Comparison of ENCODE assay signal across 1 cellular context in the genomic region with DNA sequence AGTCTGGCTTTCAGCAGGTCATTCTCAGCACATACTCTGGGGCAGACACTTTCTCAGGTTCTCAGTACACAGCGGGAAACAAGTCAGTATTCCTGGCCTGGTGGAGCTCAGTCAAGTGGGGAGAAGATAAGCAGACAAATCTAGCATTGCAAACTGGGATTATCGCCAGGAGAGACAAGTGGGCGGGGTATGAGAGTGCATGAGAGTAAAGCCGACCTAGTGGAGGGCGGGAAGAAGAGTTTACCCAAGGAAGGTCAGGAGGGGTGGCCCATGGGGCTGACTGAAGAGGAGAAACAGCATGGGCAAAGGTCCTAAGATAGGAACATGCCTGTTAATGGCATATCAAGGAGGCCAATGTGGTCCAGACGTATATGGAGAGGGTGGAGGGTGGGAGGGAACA.
A peak's percentile ranks its signal among the peaks of the same experiment; 100 is the strongest.
TF ChIP-seq lines count a peak whose summit lies in the region.

No MANE protein-coding gene starts in this region.

TF ChIP-seq in HEK293, 187 proteins besides CTCF, POLR2A, EP300 and RAD21 (continued from another document and continues in another):
- TF ChIP-seq, protein P1, sequence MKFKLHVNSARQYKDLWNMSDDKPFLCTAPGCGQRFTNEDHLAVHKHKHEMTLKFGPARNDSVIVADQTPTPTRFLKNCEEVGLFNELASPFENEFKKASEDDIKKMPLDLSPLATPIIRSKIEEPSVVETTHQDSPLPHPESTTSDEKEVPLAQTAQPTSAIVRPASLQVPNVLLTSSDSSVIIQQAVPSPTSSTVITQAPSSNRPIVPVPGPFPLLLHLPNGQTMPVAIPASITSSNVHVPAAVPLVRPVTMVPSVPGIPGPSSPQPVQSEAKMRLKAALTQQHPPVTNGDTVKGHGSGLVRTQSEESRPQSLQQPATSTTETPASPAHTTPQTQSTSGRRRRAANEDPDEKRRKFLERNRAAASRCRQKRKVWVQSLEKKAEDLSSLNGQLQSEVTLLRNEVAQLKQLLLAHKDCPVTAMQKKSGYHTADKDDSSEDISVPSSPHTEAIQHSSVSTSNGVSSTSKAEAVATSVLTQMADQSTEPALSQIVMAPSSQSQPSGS (tag by site-specific recombination; IDR thresholded peaks at IDR 0.05; ENCODE audit: low read depth) = no peak
- no peak for TF ChIP-seq ZNF629 (tag by site-specific recombination; IDR thresholded peaks at IDR 0.05)
- peak; percentile 57; the same call in 1 of the 2 replicates for TF ChIP-seq PRDM1 (tag by site-specific recombination; IDR thresholded peaks at IDR 0.05)
- TF ChIP-seq ZNF354C (tag by site-specific recombination; IDR thresholded peaks at IDR 0.05; ENCODE audit: borderline replicate concordance, low read depth) = no peak
- no peak for TF ChIP-seq ZSCAN16 (tag by site-specific recombination; IDR thresholded peaks at IDR 0.05)
- no peak for TF ChIP-seq ZNF747 (tag by site-specific recombination; IDR thresholded peaks at IDR 0.05)
- TF ChIP-seq ZNF660 (tag by site-specific recombination; IDR thresholded peaks at IDR 0.05) = no peak
- no peak for TF ChIP-seq YY1 (tag by site-specific recombination; IDR thresholded peaks at IDR 0.05)
- no peak for TF ChIP-seq ZNF19 (tag by site-specific recombination; IDR thresholded peaks at IDR 0.05; ENCODE audit: low read depth)
- no peak for TF ChIP-seq ZNF292 (tag by site-specific recombination; IDR thresholded peaks at IDR 0.05; ENCODE audit: borderline replicate concordance, low read depth)
- TF ChIP-seq, protein P2, sequence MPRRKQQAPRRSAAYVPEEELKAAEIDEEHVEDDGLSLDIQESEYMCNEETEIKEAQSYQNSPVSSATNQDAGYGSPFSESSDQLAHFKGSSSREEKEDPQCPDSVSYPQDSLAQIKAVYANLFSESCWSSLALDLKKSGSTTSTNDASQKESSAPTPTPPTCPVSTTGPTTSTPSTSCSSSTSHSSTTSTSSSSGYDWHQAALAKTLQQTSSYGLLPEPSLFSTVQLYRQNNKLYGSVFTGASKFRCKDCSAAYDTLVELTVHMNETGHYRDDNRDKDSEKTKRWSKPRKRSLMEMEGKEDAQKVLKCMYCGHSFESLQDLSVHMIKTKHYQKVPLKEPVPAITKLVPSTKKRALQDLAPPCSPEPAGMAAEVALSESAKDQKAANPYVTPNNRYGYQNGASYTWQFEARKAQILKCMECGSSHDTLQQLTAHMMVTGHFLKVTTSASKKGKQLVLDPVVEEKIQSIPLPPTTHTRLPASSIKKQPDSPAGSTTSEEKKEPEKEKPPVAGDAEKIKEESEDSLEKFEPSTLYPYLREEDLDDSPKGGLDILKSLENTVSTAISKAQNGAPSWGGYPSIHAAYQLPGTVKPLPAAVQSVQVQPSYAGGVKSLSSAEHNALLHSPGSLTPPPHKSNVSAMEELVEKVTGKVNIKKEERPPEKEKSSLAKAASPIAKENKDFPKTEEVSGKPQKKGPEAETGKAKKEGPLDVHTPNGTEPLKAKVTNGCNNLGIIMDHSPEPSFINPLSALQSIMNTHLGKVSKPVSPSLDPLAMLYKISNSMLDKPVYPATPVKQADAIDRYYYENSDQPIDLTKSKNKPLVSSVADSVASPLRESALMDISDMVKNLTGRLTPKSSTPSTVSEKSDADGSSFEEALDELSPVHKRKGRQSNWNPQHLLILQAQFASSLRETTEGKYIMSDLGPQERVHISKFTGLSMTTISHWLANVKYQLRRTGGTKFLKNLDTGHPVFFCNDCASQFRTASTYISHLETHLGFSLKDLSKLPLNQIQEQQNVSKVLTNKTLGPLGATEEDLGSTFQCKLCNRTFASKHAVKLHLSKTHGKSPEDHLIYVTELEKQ (tag by site-specific recombination; IDR thresholded peaks at IDR 0.05; ENCODE audit: borderline replicate concordance) = no peak
- peak; percentile 37; the same call in 1 of the 2 replicates for TF ChIP-seq KLF9 (tag by site-specific recombination; IDR thresholded peaks at IDR 0.05; ENCODE audit: low read depth)
- no peak for TF ChIP-seq ZNF549 (tag by site-specific recombination; IDR thresholded peaks at IDR 0.05)
- TF ChIP-seq, protein P3, sequence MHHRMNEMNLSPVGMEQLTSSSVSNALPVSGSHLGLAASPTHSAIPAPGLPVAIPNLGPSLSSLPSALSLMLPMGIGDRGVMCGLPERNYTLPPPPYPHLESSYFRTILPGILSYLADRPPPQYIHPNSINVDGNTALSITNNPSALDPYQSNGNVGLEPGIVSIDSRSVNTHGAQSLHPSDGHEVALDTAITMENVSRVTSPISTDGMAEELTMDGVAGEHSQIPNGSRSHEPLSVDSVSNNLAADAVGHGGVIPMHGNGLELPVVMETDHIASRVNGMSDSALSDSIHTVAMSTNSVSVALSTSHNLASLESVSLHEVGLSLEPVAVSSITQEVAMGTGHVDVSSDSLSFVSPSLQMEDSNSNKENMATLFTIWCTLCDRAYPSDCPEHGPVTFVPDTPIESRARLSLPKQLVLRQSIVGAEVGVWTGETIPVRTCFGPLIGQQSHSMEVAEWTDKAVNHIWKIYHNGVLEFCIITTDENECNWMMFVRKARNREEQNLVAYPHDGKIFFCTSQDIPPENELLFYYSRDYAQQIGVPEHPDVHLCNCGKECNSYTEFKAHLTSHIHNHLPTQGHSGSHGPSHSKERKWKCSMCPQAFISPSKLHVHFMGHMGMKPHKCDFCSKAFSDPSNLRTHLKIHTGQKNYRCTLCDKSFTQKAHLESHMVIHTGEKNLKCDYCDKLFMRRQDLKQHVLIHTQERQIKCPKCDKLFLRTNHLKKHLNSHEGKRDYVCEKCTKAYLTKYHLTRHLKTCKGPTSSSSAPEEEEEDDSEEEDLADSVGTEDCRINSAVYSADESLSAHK (tag by site-specific recombination; IDR thresholded peaks at IDR 0.05) = no peak
- no peak for TF ChIP-seq ZNF10 (tag by site-specific recombination; IDR thresholded peaks at IDR 0.05)
- TF ChIP-seq SP7 (tag by site-specific recombination; IDR thresholded peaks at IDR 0.05) = 0 out of 2 replicates have a peak, but pooled peaks have one; percentile 38
- no peak for TF ChIP-seq ZNF155 (tag by site-specific recombination; IDR thresholded peaks at IDR 0.05)
- no peak for TF ChIP-seq ZFP41 (tag by site-specific recombination; IDR thresholded peaks at IDR 0.05; ENCODE audit: borderline replicate concordance)
- TF ChIP-seq ZFHX2 (tag by site-specific recombination; conservative IDR thresholded peaks at IDR 0.05) = peak; percentile 74
- TF ChIP-seq, protein P4, sequence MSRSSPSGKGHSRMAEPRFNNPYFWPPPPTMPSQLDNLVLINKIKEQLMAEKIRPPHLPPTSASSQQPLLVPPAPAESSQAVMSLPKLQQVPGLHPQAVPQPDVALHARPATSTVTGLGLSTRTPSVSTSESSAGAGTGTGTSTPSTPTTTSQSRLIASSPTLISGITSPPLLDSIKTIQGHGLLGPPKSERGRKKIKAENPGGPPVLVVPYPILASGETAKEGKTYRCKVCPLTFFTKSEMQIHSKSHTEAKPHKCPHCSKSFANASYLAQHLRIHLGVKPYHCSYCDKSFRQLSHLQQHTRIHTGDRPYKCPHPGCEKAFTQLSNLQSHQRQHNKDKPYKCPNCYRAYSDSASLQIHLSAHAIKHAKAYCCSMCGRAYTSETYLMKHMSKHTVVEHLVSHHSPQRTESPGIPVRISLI (tag by site-specific recombination; IDR thresholded peaks at IDR 0.05) = no peak
- TF ChIP-seq WT1 (tag by site-specific recombination; IDR thresholded peaks at IDR 0.05) = no peak
- TF ChIP-seq BCL11A (tag by site-specific recombination; IDR thresholded peaks at IDR 0.05; ENCODE audit: low read depth) = no peak
- TF ChIP-seq ZNF623 (tag by site-specific recombination; IDR thresholded peaks at IDR 0.05) = no peak
- no peak for TF ChIP-seq ZNF426 (tag by site-specific recombination; IDR thresholded peaks at IDR 0.05)
- TF ChIP-seq ZNF335 (tag by site-specific recombination; conservative IDR thresholded peaks at IDR 0.05) = peak; percentile 16; the same call in 1 of the 2 replicates
- no peak for TF ChIP-seq ZNF658 (tag by site-specific recombination; IDR thresholded peaks at IDR 0.05)
- TF ChIP-seq ZNF843 (tag by site-specific recombination; IDR thresholded peaks at IDR 0.05) = no peak
- peak; percentile 67 for TF ChIP-seq ZIC2 (tag by site-specific recombination; IDR thresholded peaks at IDR 0.05)
- TF ChIP-seq ZNF548 (tag by site-specific recombination; IDR thresholded peaks at IDR 0.05) = no peak
- TF ChIP-seq, protein P5, sequence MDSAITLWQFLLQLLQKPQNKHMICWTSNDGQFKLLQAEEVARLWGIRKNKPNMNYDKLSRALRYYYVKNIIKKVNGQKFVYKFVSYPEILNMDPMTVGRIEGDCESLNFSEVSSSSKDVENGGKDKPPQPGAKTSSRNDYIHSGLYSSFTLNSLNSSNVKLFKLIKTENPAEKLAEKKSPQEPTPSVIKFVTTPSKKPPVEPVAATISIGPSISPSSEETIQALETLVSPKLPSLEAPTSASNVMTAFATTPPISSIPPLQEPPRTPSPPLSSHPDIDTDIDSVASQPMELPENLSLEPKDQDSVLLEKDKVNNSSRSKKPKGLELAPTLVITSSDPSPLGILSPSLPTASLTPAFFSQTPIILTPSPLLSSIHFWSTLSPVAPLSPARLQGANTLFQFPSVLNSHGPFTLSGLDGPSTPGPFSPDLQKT (IDR thresholded peaks at IDR 0.05; ENCODE audit: borderline replicate concordance, low read depth, low read length) = no peak
- TF ChIP-seq, protein P6, sequence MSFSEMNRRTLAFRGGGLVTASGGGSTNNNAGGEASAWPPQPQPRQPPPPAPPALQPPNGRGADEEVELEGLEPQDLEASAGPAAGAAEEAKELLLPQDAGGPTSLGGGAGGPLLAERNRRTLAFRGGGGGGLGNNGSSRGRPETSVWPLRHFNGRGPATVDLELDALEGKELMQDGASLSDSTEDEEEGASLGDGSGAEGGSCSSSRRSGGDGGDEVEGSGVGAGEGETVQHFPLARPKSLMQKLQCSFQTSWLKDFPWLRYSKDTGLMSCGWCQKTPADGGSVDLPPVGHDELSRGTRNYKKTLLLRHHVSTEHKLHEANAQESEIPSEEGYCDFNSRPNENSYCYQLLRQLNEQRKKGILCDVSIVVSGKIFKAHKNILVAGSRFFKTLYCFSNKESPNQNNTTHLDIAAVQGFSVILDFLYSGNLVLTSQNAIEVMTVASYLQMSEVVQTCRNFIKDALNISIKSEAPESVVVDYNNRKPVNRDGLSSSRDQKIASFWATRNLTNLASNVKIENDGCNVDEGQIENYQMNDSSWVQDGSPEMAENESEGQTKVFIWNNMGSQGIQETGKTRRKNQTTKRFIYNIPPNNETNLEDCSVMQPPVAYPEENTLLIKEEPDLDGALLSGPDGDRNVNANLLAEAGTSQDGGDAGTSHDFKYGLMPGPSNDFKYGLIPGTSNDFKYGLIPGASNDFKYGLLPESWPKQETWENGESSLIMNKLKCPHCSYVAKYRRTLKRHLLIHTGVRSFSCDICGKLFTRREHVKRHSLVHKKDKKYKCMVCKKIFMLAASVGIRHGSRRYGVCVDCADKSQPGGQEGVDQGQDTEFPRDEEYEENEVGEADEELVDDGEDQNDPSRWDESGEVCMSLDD (tag by site-specific recombination; IDR thresholded peaks at IDR 0.05) = no peak
- TF ChIP-seq, protein P7, sequence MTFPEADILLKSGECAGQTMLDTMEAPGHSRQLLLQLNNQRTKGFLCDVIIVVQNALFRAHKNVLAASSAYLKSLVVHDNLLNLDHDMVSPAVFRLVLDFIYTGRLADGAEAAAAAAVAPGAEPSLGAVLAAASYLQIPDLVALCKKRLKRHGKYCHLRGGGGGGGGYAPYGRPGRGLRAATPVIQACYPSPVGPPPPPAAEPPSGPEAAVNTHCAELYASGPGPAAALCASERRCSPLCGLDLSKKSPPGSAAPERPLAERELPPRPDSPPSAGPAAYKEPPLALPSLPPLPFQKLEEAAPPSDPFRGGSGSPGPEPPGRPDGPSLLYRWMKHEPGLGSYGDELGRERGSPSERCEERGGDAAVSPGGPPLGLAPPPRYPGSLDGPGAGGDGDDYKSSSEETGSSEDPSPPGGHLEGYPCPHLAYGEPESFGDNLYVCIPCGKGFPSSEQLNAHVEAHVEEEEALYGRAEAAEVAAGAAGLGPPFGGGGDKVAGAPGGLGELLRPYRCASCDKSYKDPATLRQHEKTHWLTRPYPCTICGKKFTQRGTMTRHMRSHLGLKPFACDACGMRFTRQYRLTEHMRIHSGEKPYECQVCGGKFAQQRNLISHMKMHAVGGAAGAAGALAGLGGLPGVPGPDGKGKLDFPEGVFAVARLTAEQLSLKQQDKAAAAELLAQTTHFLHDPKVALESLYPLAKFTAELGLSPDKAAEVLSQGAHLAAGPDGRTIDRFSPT (tag by site-specific recombination; IDR thresholded peaks at IDR 0.05) = no peak
- no peak for TF ChIP-seq ZNF560 (tag by site-specific recombination; IDR thresholded peaks at IDR 0.05; ENCODE audit: borderline replicate concordance)
- TF ChIP-seq ZNF350 (tag by site-specific recombination; IDR thresholded peaks at IDR 0.05) = no peak
- no peak for TF ChIP-seq ZNF701 (tag by site-specific recombination; IDR thresholded peaks at IDR 0.05)
- no peak for TF ChIP-seq KLF10 (tag by site-specific recombination; IDR thresholded peaks at IDR 0.05)
- no peak for TF ChIP-seq ZBTB48 (tag by site-specific recombination; IDR thresholded peaks at IDR 0.05)
- no peak for TF ChIP-seq ZNF510 (tag by site-specific recombination; IDR thresholded peaks at IDR 0.05; ENCODE audit: insufficient replicate concordance)
- TF ChIP-seq, protein P8, sequence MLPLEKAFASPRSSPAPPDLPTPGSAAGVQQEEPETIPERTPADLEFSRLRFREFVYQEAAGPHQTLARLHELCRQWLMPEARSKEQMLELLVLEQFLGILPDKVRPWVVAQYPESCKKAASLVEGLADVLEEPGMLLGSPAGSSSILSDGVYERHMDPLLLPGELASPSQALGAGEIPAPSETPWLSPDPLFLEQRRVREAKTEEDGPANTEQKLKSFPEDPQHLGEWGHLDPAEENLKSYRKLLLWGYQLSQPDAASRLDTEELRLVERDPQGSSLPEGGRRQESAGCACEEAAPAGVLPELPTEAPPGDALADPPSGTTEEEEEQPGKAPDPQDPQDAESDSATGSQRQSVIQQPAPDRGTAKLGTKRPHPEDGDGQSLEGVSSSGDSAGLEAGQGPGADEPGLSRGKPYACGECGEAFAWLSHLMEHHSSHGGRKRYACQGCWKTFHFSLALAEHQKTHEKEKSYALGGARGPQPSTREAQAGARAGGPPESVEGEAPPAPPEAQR (tag by site-specific recombination; IDR thresholded peaks at IDR 0.05) = no peak
- TF ChIP-seq ZNF184 (tag by site-specific recombination; IDR thresholded peaks at IDR 0.05) = no peak
- no peak for TF ChIP-seq RBAK (tag by site-specific recombination; IDR thresholded peaks at IDR 0.05)
- TF ChIP-seq ZNF558 (tag by site-specific recombination; IDR thresholded peaks at IDR 0.05) = no peak
- peak; percentile 46; the same call in 1 of the 2 replicates for TF ChIP-seq TRIM28 (IDR thresholded peaks at IDR 0.05; ENCODE audit: borderline replicate concordance, low read length)
